3 cellular contexts compared by ENCODE assay signal in genomic region chr6:157831018-157831369, GRCh38.
TF ChIP-seq lines count a peak whose summit lies in the region.

No MANE protein-coding gene starts in this region.

TF ChIP-seq in SK-N-SH, 30 proteins besides CTCF, POLR2A, EP300 and RAD21:
- no peak for TF ChIP-seq RFX5 (IDR thresholded peaks at IDR 0.05; ENCODE audit: low read length)
- TF ChIP-seq, protein P1, sequence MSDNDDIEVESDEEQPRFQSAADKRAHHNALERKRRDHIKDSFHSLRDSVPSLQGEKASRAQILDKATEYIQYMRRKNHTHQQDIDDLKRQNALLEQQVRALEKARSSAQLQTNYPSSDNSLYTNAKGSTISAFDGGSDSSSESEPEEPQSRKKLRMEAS (IDR thresholded peaks at IDR 0.05; ENCODE audit: low read depth): no peak
- no peak for TF ChIP-seq RCOR1 (IDR thresholded peaks at IDR 0.05; ENCODE audit: low read length)
- no peak for TF ChIP-seq RXRA (IDR thresholded peaks at IDR 0.05; ENCODE audit: borderline replicate concordance, low read depth)
- TF ChIP-seq MEF2A (IDR thresholded peaks at IDR 0.05; ENCODE audit: borderline replicate concordance, low read depth): no peak
- TF ChIP-seq FOSL2 (IDR thresholded peaks at IDR 0.05; ENCODE audit: borderline replicate concordance, low read depth): no peak
- TF ChIP-seq FOXJ3 (CRISPR knock-in tag; IDR thresholded peaks at IDR 0.05): no peak
- no peak for TF ChIP-seq CHD2 (IDR thresholded peaks at IDR 0.05; ENCODE audit: low read length, partially characterized antibody)
- TF ChIP-seq MXI1 (IDR thresholded peaks at IDR 0.05; ENCODE audit: low read depth, low read length): no peak
- TF ChIP-seq, protein P2, sequence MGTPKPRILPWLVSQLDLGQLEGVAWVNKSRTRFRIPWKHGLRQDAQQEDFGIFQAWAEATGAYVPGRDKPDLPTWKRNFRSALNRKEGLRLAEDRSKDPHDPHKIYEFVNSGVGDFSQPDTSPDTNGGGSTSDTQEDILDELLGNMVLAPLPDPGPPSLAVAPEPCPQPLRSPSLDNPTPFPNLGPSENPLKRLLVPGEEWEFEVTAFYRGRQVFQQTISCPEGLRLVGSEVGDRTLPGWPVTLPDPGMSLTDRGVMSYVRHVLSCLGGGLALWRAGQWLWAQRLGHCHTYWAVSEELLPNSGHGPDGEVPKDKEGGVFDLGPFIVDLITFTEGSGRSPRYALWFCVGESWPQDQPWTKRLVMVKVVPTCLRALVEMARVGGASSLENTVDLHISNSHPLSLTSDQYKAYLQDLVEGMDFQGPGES (IDR thresholded peaks at IDR 0.05; ENCODE audit: low read depth, low read length): no peak

TF ChIP-seq in SK-N-SH treated with all-trans-retinoic acid at 6 μM for 48 hours, 23 proteins besides CTCF, POLR2A, EP300 and RAD21:
- TF ChIP-seq RARB (CRISPR knock-in tag; IDR thresholded peaks at IDR 0.05): no peak
- no peak for TF ChIP-seq ISL1 (CRISPR knock-in tag; IDR thresholded peaks at IDR 0.05)
- TF ChIP-seq, protein P3, sequence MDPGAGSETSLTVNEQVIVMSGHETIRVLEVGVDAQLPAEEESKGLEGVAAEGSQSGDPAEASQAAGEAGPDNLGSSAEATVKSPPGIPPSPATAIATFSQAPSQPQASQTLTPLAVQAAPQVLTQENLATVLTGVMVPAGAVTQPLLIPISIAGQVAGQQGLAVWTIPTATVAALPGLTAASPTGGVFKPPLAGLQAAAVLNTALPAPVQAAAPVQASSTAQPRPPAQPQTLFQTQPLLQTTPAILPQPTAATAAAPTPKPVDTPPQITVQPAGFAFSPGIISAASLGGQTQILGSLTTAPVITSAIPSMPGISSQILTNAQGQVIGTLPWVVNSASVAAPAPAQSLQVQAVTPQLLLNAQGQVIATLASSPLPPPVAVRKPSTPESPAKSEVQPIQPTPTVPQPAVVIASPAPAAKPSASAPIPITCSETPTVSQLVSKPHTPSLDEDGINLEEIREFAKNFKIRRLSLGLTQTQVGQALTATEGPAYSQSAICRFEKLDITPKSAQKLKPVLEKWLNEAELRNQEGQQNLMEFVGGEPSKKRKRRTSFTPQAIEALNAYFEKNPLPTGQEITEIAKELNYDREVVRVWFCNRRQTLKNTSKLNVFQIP (CRISPR knock-in tag; IDR thresholded peaks at IDR 0.05; ENCODE audit: borderline replicate concordance, low read depth): no peak
- TF ChIP-seq, protein P4, sequence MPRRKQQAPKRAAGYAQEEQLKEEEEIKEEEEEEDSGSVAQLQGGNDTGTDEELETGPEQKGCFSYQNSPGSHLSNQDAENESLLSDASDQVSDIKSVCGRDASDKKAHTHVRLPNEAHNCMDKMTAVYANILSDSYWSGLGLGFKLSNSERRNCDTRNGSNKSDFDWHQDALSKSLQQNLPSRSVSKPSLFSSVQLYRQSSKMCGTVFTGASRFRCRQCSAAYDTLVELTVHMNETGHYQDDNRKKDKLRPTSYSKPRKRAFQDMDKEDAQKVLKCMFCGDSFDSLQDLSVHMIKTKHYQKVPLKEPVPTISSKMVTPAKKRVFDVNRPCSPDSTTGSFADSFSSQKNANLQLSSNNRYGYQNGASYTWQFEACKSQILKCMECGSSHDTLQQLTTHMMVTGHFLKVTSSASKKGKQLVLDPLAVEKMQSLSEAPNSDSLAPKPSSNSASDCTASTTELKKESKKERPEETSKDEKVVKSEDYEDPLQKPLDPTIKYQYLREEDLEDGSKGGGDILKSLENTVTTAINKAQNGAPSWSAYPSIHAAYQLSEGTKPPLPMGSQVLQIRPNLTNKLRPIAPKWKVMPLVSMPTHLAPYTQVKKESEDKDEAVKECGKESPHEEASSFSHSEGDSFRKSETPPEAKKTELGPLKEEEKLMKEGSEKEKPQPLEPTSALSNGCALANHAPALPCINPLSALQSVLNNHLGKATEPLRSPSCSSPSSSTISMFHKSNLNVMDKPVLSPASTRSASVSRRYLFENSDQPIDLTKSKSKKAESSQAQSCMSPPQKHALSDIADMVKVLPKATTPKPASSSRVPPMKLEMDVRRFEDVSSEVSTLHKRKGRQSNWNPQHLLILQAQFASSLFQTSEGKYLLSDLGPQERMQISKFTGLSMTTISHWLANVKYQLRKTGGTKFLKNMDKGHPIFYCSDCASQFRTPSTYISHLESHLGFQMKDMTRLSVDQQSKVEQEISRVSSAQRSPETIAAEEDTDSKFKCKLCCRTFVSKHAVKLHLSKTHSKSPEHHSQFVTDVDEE (CRISPR knock-in tag; IDR thresholded peaks at IDR 0.05): no peak
- no peak for TF ChIP-seq ZNF565 (CRISPR knock-in tag; conservative IDR thresholded peaks at IDR 0.05; ENCODE audit: low read depth)
- TF ChIP-seq, protein P5, sequence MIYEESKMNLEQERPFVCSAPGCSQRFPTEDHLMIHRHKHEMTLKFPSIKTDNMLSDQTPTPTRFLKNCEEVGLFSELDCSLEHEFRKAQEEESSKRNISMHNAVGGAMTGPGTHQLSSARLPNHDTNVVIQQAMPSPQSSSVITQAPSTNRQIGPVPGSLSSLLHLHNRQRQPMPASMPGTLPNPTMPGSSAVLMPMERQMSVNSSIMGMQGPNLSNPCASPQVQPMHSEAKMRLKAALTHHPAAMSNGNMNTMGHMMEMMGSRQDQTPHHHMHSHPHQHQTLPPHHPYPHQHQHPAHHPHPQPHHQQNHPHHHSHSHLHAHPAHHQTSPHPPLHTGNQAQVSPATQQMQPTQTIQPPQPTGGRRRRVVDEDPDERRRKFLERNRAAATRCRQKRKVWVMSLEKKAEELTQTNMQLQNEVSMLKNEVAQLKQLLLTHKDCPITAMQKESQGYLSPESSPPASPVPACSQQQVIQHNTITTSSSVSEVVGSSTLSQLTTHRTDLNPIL (CRISPR knock-in tag; IDR thresholded peaks at IDR 0.05; ENCODE audit: low read depth): no peak
- no peak for TF ChIP-seq PPARA (CRISPR knock-in tag; IDR thresholded peaks at IDR 0.05; ENCODE audit: borderline replicate concordance)

TF ChIP-seq in H1, 55 proteins besides CTCF, POLR2A, EP300 and RAD21:
- TF ChIP-seq GABPA (IDR thresholded peaks at IDR 0.05; ENCODE audit: borderline replicate concordance, insufficient read depth, low read length) (no peak), CHD2 (IDR thresholded peaks at IDR 0.05; ENCODE audit: low read length) (no peak), ASH2L (IDR thresholded peaks at IDR 0.05; ENCODE audit: low read length) (no peak), SP2 (IDR thresholded peaks at IDR 0.05; ENCODE audit: low read length) (no peak), ATF3 (IDR thresholded peaks at IDR 0.05; ENCODE audit: insufficient read depth, low read depth, low read length) (no peak), MAFK (IDR thresholded peaks at IDR 0.05; ENCODE audit: low read depth, low read length) (no peak), SIN3A (conservative IDR thresholded peaks at IDR 0.05 in 1 of 2, IDR thresholded peaks at IDR 0.05 in 1 of 2; ENCODE audit: low read depth in 1 of 2, low read length in 2 of 2) (no peak), RXRA (IDR thresholded peaks at IDR 0.05; ENCODE audit: insufficient read depth, low read depth, low read length) (no peak), SP4 (IDR thresholded peaks at IDR 0.05; ENCODE audit: low read length) (no peak), NRF1 (IDR thresholded peaks at IDR 0.05; ENCODE audit: low read depth, low read length) (no peak), NANOG (IDR thresholded peaks at IDR 0.05; ENCODE audit: insufficient read depth, low read depth, low read length, poor library complexity, severe bottlenecking) (no peak), RBBP5 (IDR thresholded peaks at IDR 0.05; ENCODE audit: borderline replicate concordance, low read depth, low read length) (no peak), ATF2 (IDR thresholded peaks at IDR 0.05; ENCODE audit: low read length) (no peak)
